Comparison of ENCODE assay signal across 8 cellular contexts in the genomic region with DNA sequence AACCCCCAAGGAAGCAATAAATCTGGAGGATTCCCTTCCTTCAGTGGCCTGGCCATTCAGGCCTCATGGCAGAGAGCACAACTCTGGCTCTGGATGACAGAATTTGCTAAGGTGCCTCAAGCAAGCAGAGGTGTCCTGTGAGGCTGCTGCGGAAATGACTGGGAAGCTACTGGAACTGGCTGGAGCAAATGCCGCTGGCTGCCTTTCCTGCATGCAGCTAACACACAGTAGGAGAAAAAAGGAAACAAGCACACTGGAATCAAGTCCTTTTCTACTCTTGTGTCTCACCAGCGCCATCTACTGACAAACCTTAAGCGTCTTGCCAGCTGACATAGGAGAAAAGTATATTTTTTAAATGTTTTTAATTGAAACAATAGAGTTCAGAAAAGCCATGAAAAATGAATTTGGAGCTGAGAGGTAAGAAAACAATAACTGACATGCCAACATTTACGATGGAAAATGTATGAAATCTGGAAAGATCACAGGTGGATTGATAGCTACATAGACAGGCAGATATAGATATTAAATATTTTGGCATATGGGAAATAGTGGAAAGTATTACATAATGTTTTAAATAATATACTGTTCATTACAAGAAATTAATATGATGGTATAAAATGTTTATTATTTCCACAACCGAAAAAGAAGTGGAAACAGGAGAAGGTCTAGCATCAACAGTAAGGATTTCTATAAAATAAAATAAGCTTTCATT.
DNase-seq lines count a peak whose midpoint lies in the region; ATAC-seq and TF ChIP-seq lines count a peak whose summit lies in the region.

No MANE protein-coding gene starts in this region.

- CTCF ChIA-PET in activated CD4-positive, alpha-beta memory T cell treated with anti-CD3 and anti-CD28 coated beads, Interleukin-2, amount 10 ng/mL, durations not matched to agents 7 days and 5 days (lab: Charles Lee) = interaction anchor here (0.7 to 1.1 kb wide), 3 partner anchors 16 to 916 kb away, joined by 3 to 11 read pairs (median 4); no protein-coding TSS in a partner anchor

- H3K4me1 Mint-ChIP-seq in activated CD4-positive, alpha-beta memory T cell treated with anti-CD3 and anti-CD28 coated beads, Interleukin-2, amount 10 ng/mL, durations not matched to agents 7 days and 5 days = no peaks in the 10 kb centered on the region
- H3K4me1 Mint-ChIP-seq in natural killer cell treated with Interleukin-12 subunit alpha and Interleukin-12 subunit beta and Interleukin-15 and Interleukin-18, amount 100 ng/mL, for 72 hours (ENCODE audit: low read depth in 2 of 2) = no peaks in the 10 kb centered on the region

- TF ChIP-seq CTCF in C4-2B (conservative IDR thresholded peaks at IDR 0.05) = peak; percentile 96

- POLR2A ChIA-PET in activated CD4-positive, alpha-beta memory T cell treated with anti-CD3 and anti-CD28 coated beads, Interleukin-2, amount 10 ng/mL, durations not matched to agents 7 days and 5 days (lab: Charles Lee) = no interaction called here

- H3K27me3 Mint-ChIP-seq in activated CD4-positive, alpha-beta memory T cell treated with anti-CD3 and anti-CD28 coated beads, Interleukin-2, amount 10 ng/mL, durations not matched to agents 7 days and 5 days = no peaks in the 10 kb centered on the region
- no peaks in the 10 kb centered on the region for H3K27me3 Mint-ChIP-seq in natural killer cell treated with Interleukin-12 subunit alpha and Interleukin-12 subunit beta and Interleukin-15 and Interleukin-18, amount 100 ng/mL, for 72 hours

- no peak overlapping the region for H3K4me3 Mint-ChIP-seq in activated CD4-positive, alpha-beta memory T cell treated with anti-CD3 and anti-CD28 coated beads, Interleukin-2, amount 10 ng/mL, durations not matched to agents 7 days and 5 days
- H3K4me3 Mint-ChIP-seq in natural killer cell treated with Interleukin-12 subunit alpha and Interleukin-12 subunit beta and Interleukin-15 and Interleukin-18, amount 100 ng/mL, for 72 hours = no peak overlapping the region

- H3K36me3 Mint-ChIP-seq in activated CD4-positive, alpha-beta memory T cell treated with anti-CD3 and anti-CD28 coated beads, Interleukin-2, amount 10 ng/mL, durations not matched to agents 7 days and 5 days (ENCODE audit: low read depth) = no peaks in the 10 kb centered on the region
- H3K36me3 Mint-ChIP-seq in natural killer cell treated with Interleukin-12 subunit alpha and Interleukin-12 subunit beta and Interleukin-15 and Interleukin-18, amount 100 ng/mL, for 72 hours = no peaks in the 10 kb centered on the region

- H3K9me3 Mint-ChIP-seq in activated CD4-positive, alpha-beta memory T cell treated with anti-CD3 and anti-CD28 coated beads, Interleukin-2, amount 10 ng/mL, durations not matched to agents 7 days and 5 days = no peaks in the 10 kb centered on the region
- H3K9me3 Mint-ChIP-seq in natural killer cell treated with Interleukin-12 subunit alpha and Interleukin-12 subunit beta and Interleukin-15 and Interleukin-18, amount 100 ng/mL, for 72 hours = peaks cover 5% of the 10 kb centered on the region

- peak; percentile 79 for ATAC-seq in GM18867 (IDR thresholded peaks at IDR 0.05; ENCODE audit: unreplicated experiment)
- peak; percentile 76 for ATAC-seq in HG03280 (IDR thresholded peaks at IDR 0.05; ENCODE audit: unreplicated experiment)
- no peak for ATAC-seq in natural killer cell treated with Interleukin-12 subunit alpha and Interleukin-12 subunit beta and Interleukin-15 and Interleukin-18, amount 100 ng/mL, for 72 hours

- DNase-seq in NCI-H2196 treated with DMSO at 0.1 percent for 48 hours (lab: John Stamatoyannopoulos, UW; ENCODE audit: unreplicated experiment) (peak; percentile 37), hepatic stellate cell (ENCODE audit: low spot score) (peak; percentile 5), smooth muscle cell of the brain vasculature (ENCODE audit: low read depth, low spot score) (peak; percentile 53)
- DNase-seq in activated CD4-positive, alpha-beta memory T cell treated with anti-CD3 and anti-CD28 coated beads, Interleukin-2, amount 10 ng/mL, durations not matched to agents 7 days and 5 days = peak; percentile 26
- no peak for DNase-seq in natural killer cell treated with Interleukin-12 subunit alpha and Interleukin-12 subunit beta and Interleukin-15 and Interleukin-18, amount 100 ng/mL, for 72 hours (ENCODE audit: low spot score)

- no peak overlapping the region for H3K27ac Mint-ChIP-seq in activated CD4-positive, alpha-beta memory T cell treated with anti-CD3 and anti-CD28 coated beads, Interleukin-2, amount 10 ng/mL, durations not matched to agents 7 days and 5 days
- no peak overlapping the region for H3K27ac Mint-ChIP-seq in natural killer cell treated with Interleukin-12 subunit alpha and Interleukin-12 subunit beta and Interleukin-15 and Interleukin-18, amount 100 ng/mL, for 72 hours

- H3K27ac ChIP-seq in C4-2B = no peak overlapping the region

Comparison
In these comparisons a context has a peak if more than half of its experiments do, and no peak if none do; other contexts are left out.
1. ATAC-seq: peak in GM18867 (single experiment) and HG03280 (single experiment); none in natural killer cell treated with Interleukin-12 subunit alpha and Interleukin-12 subunit beta and Interleukin-15 and Interleukin-18, amount 100 ng/mL, for 72 hours (0 of 2).